In the genomic region with DNA sequence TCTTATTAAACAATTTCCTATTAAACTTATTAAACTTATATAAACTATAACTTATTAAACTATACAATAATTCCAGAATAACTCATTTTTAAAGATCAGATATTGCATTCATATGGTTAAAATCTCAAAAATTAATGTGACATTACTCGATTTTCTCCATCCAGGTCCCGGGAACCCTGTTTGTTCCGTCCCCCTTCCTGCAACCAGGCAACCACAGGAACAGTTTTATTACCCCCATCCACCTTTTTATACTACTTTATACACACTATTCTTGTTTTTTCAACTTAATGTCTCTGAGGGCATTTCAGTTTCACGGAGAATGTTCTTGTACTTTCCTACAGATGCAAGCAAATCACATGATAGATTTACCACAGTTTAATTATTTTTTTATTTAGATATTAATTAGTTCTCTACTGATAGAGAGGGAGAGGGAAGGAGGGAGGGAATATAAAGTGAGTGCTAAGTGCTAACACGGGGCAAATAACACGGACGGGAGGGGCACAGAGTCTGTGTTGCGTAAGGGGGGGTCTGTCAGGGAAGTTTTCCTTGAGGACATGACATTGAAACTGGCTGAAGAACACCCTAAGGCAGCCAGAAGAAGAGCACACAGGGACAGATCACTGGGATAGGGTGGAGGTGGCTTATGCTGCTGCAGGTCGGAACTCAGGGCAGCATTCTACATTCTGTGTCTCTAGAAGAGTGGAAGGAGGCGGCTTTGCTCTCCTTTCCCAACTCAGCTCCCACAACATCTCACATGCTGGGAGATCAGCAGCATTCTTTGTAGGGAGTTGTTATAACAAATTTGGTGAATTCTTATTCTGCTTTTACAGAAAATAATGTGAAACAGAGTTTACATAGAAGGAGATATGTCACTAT, we compare ENCODE assay signal across 15 cellular contexts.
DNase-seq lines count a peak whose midpoint lies in the region; ATAC-seq and TF ChIP-seq lines count a peak whose summit lies in the region.
"Had no signal": no experiment of that assay in that cellular context is flagged by ENCODE, and none has a peak within 500 bp of the region (broad histone marks: within the 10 kb centered on the region; RNA-seq: fewer than 3 reads in every experiment).

No MANE protein-coding gene starts in this region.

- H3K36me3 Mint-ChIP-seq in H9 (ENCODE audit: insufficient read depth in 1 of 3, low read depth in 3 of 3), result no peaks in the 10 kb centered on the region
- H3K36me3 Mint-ChIP-seq in WTC11, result no peaks in the 10 kb centered on the region
- no peaks in the 10 kb centered on the region for H3K36me3 Mint-ChIP-seq in osteocyte (ENCODE audit: unreplicated experiment)

- no peak overlapping the region for H2BK20ac ChIP-seq in H9 (ENCODE audit: low read depth, low read length, poor library complexity, severe bottlenecking)

- H4K20me1 ChIP-seq in H9 (ENCODE audit: control insufficient read depth, insufficient read depth, insufficient read length), result no peaks in the 10 kb centered on the region

- H2AK5ac ChIP-seq in H9 (ENCODE audit: insufficient read length, low read length), result no peak overlapping the region

- H3K9me3 ChIP-seq in H9 (ENCODE audit: control insufficient read depth, low read depth, low read length), result no peaks in the 10 kb centered on the region

- ATAC-seq in WTC11, result peak; percentile 72

- no peak overlapping the region for H2BK120ac ChIP-seq in H9 (ENCODE audit: low read depth, low read length, poor library complexity, severe bottlenecking)

- H2AFZ ChIP-seq in H9 (ENCODE audit: low read length), result no peak overlapping the region

- H4K8ac ChIP-seq in H9 (replicated peaks; ENCODE audit: insufficient read length, low read depth, low read length), result no peak overlapping the region

- H3K4me1 ChIP-seq in H9 (ENCODE audit: insufficient read depth, low read length), result peaks cover 3% of the 10 kb centered on the region; the same call in 1 of the 2 replicates

- H3K4ac ChIP-seq in H9 (ENCODE audit: low read depth, low read length), result no peak overlapping the region

- H3K4me1 Mint-ChIP-seq in H9 (peaks cover 52 to 57% of the 10 kb centered on the region in 2 experiments), WTC11 (peaks cover 66% of the 10 kb centered on the region), osteocyte (ENCODE audit: unreplicated experiment) (peaks cover 75% of the 10 kb centered on the region)
- H3K4me1 Mint-ChIP-seq: B cell had no signal

- 0 out of 2 replicates have a peak overlapping the region, but pooled peaks have one; percentile 29 for H3K14ac ChIP-seq in H9 (ENCODE audit: insufficient read depth, low read length)

- H2BK5ac ChIP-seq in H9 (ENCODE audit: insufficient read length, low read length), result no peak overlapping the region

- H3K4me3 ChIP-seq in foreskin fibroblast (ENCODE audit: low read depth in 1 of 2, low read length in 2 of 2), result no peak overlapping the region

- no peak overlapping the region for H2BK12ac ChIP-seq in H9 (ENCODE audit: insufficient read length, low read depth, low read length)

- no peak overlapping the region for H3T11ph ChIP-seq in H9 (ENCODE audit: low read length)

- no CpG with 5 or more reads among the region's 10 CpGs for WGBS in H9 (ENCODE audit: extremely low coverage, insufficient read length, low lambda C conversion rate)

- H3K23me2 ChIP-seq in H9 (ENCODE audit: insufficient read length, low read depth, low read length, poor library complexity, severe bottlenecking), result no peaks in the 10 kb centered on the region

- no peak overlapping the region for H3K18ac ChIP-seq in H9 (ENCODE audit: insufficient read length, low read depth, low read length)

- H3K27ac ChIP-seq in H9 (ENCODE audit: insufficient read length, low read depth, low read length), result no peak overlapping the region

- H3K4me2 ChIP-seq in H9 (ENCODE audit: insufficient read depth, insufficient read length, low read length), result no peak overlapping the region

- H3K9me3 Mint-ChIP-seq in H9 (no peaks in the 10 kb centered on the region), WTC11 (no peaks in the 10 kb centered on the region), osteocyte (ENCODE audit: unreplicated experiment) (no peaks in the 10 kb centered on the region)
- H3K9me3 Mint-ChIP-seq: HFFc6 had no signal

- peak overlapping the region in 1 of 3 experiments; percentile 71; a peak in 2 of 7 replicates for H3K27ac Mint-ChIP-seq in H9
- peak overlapping the region; percentile 84; the same call in 1 of the 2 replicates for H3K27ac Mint-ChIP-seq in WTC11
- H3K27ac Mint-ChIP-seq in osteocyte (ENCODE audit: unreplicated experiment), result peak overlapping the region; percentile 32
- H3K27ac Mint-ChIP-seq: B cell; CD4-positive, alpha-beta T cell; HFFc6 had no signal

- no peak overlapping the region for H3K23ac ChIP-seq in H9 (ENCODE audit: insufficient read length, low read depth, low read length)

- H3K27me3 ChIP-seq in H9 (ENCODE audit: insufficient read depth, low read length), result no peaks in the 10 kb centered on the region

- no peak overlapping the region for H3K9ac ChIP-seq in H9 (ENCODE audit: extremely low read depth, insufficient read length, low read length)

- H3K56ac ChIP-seq in H9 (ENCODE audit: insufficient read length, low read depth, low read length), result no peak overlapping the region

- CTCF ChIA-PET in WTC11 (lab: Charles Lee), result no interaction called here

- H3K4me3 Mint-ChIP-seq in H9, result no peak overlapping the region
- H3K4me3 Mint-ChIP-seq in WTC11, result no peak overlapping the region; the same call in 1 of the 2 replicates
- no peak overlapping the region for H3K4me3 Mint-ChIP-seq in osteocyte (ENCODE audit: unreplicated experiment)
- H3K4me3 Mint-ChIP-seq: B cell; CD4-positive, alpha-beta T cell; HFFc6 had no signal

- no peak for DNase-seq in H9
- DNase-seq in WTC11 (ENCODE audit: low spot score), result no peak
- peak; percentile 64 for DNase-seq in left kidney (ENCODE audit: low read depth, low spot score)
- DNase-seq in osteocyte (ENCODE audit: extremely low spot score, unreplicated experiment), result no peak
- no peak for DNase-seq in foreskin fibroblast
- no peak for DNase-seq in activated CD4-positive, alpha-beta T cell treated with anti-CD3 and anti-CD28 coated beads for 48 hours
- DNase-seq in NCI-H345 (lab: John Stamatoyannopoulos, UW), result no peak
- DNase-seq: ACHN; C1 segment of cervical spinal cord; Calu3; CD4-positive, alpha-beta T cell; DMS 273 treated with DMSO at 0.1 percent for 48 hours; H7; HFFc6 had no signal

- H4K91ac ChIP-seq in H9 (ENCODE audit: insufficient read length, low read depth, low read length), result no peak overlapping the region

- no peak overlapping the region for H4K5ac ChIP-seq in H9 (ENCODE audit: insufficient read length, low read depth, low read length)

- POLR2A ChIA-PET in WTC11 (lab: Charles Lee), result no interaction called here

- no peaks in the 10 kb centered on the region for H3K79me2 ChIP-seq in H9 (ENCODE audit: insufficient read depth, low read length)

- TF ChIP-seq CTCF in H9 (conservative IDR thresholded peaks at IDR 0.05), result no peak
- no peak for TF ChIP-seq CTCF in WTC11 (IDR thresholded peaks at IDR 0.05)
- TF ChIP-seq CTCF in osteocyte (IDR thresholded peaks at IDR 0.05), result no peak
- no peak for TF ChIP-seq CTCF in foreskin fibroblast (IDR thresholded peaks at IDR 0.05; ENCODE audit: low read depth, low read length)

- H2BK15ac ChIP-seq in H9 (ENCODE audit: low read depth, low read length), result no peak overlapping the region

- no peaks in the 10 kb centered on the region for H3K79me1 ChIP-seq in H9 (ENCODE audit: insufficient read depth, low read depth, low read length, poor library complexity, severe bottlenecking)

- no peaks in the 10 kb centered on the region for H3K27me3 Mint-ChIP-seq in H9 (ENCODE audit: low read depth)
- H3K27me3 Mint-ChIP-seq in WTC11 (ENCODE audit: low read depth), result no peaks in the 10 kb centered on the region
- H3K27me3 Mint-ChIP-seq in osteocyte (ENCODE audit: unreplicated experiment), result no peaks in the 10 kb centered on the region
- H3K27me3 Mint-ChIP-seq: B cell; CD4-positive, alpha-beta T cell had no signal

TF ChIP-seq in WTC11, 78 proteins besides CTCF, POLR2A, EP300 and RAD21:
- no peak for TF ChIP-seq AFF4 (CRISPR knock-in tag; IDR thresholded peaks at IDR 0.05; ENCODE audit: borderline replicate concordance)
- TF ChIP-seq TP53 (CRISPR knock-in tag; IDR thresholded peaks at IDR 0.05), result no peak
- TF ChIP-seq, protein P1, sequence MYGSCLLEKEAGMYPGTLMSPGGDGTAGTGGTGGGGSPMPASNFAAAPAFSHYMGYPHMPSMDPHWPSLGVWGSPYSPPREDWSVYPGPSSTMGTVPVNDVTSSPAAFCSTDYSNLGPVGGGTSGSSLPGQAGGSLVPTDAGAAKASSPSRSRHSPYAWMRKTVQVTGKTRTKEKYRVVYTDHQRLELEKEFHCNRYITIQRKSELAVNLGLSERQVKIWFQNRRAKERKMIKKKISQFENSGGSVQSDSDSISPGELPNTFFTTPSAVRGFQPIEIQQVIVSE (CRISPR knock-in tag; IDR thresholded peaks at IDR 0.05; ENCODE audit: borderline replicate concordance), result no peak
- TF ChIP-seq NFYB (CRISPR knock-in tag; conservative IDR thresholded peaks at IDR 0.05; ENCODE audit: low read depth), result no peak
